In the genomic region with DNA sequence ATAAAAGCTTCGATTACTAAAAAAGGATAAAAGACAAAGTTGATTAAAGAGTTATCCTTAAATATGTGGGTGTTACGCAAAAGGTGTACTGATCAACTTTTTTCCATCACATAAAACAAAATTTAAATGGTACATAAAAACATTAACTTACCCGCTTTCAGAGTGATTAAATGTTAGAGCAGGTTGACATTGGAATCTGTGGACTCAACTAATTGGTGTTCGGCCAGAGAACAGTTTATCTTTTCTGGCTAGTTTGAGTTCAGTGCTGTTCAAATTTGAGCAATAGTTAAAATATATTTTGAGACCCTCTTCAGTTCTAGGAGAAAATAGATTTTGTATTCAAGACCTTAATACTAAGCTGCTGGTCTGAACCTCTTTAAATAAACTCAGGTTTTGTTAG, we compare ENCODE assay signal across 1 cellular context.
TF ChIP-seq lines count a peak whose summit lies in the region.

No MANE protein-coding gene starts in this region.

TF ChIP-seq in HEK293, 187 proteins besides CTCF, POLR2A, EP300 and RAD21 (continued from another document):
- TF ChIP-seq, protein P1, sequence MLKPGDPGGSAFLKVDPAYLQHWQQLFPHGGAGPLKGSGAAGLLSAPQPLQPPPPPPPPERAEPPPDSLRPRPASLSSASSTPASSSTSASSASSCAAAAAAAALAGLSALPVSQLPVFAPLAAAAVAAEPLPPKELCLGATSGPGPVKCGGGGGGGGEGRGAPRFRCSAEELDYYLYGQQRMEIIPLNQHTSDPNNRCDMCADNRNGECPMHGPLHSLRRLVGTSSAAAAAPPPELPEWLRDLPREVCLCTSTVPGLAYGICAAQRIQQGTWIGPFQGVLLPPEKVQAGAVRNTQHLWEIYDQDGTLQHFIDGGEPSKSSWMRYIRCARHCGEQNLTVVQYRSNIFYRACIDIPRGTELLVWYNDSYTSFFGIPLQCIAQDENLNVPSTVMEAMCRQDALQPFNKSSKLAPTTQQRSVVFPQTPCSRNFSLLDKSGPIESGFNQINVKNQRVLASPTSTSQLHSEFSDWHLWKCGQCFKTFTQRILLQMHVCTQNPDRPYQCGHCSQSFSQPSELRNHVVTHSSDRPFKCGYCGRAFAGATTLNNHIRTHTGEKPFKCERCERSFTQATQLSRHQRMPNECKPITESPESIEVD (tag by site-specific recombination; IDR thresholded peaks at IDR 0.05), result peak; percentile 5; the same call in 1 of the 2 replicates
- TF ChIP-seq ZBTB17 (tag by site-specific recombination; IDR thresholded peaks at IDR 0.05), result 0 out of 2 replicates have a peak, but pooled peaks have one; percentile 3
